15 cellular contexts compared by ENCODE assay signal in the genomic region with DNA sequence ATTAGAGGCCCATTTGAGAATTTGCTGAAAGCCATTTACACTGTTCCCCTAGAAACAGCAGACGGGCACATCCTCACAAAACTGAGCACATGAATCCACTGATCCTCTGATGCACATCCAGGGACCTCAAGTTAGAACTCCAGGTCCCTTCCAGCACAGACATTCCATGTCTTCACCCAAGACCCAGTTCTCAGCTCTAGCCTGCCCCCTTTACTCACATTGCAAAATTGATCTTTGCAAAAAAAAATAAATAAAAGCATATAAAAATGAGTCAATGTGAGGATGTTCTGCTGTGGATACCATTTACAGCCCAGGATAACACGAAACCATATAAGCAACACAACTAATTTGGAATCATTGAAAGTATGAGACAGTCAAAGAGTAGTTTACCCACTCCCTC.
"Had no signal": no experiment of that assay in that cellular context is flagged by ENCODE, and none has a peak within 500 bp of the region (broad histone marks: within the 10 kb centered on the region; RNA-seq: fewer than 3 reads in every experiment).

No MANE protein-coding gene starts in this region.

- ATAC-seq: activated T-cell treated with anti-CD3 and anti-CD28 coated beads, Interleukin-2, amount 50 U/mL, for 4 hours; left colon; naive thymus-derived CD8-positive, alpha-beta T cell; T-helper 17 cell had no signal

- H3K36me3 Mint-ChIP-seq: activated naive CD8-positive, alpha-beta T cell treated with anti-CD3 and anti-CD28 coated beads for 36 hours; naive thymus-derived CD8-positive, alpha-beta T cell had no signal

- DNase-seq: activated gamma-delta T cell treated with Interleukin-2 at 50 U/mL for 16 hours; activated naive CD8-positive, alpha-beta T cell treated with anti-CD3 and anti-CD28 coated beads for 36 hours; activated T-cell treated with anti-CD3 and anti-CD28 coated beads, Interleukin-2, amount 50 U/mL, for 4 hours; anterior cingulate cortex; foreskin melanocyte; head of caudate nucleus; left colon; stimulated activated CD4-positive, alpha-beta T cell treated with anti-CD3 and anti-CD28 coated beads, Interleukin-2, amount 100 ng/mL, for 48 hours; T-helper 17 cell; upper lobe of left lung had no signal

- H3K27ac Mint-ChIP-seq: activated naive CD8-positive, alpha-beta T cell treated with anti-CD3 and anti-CD28 coated beads for 36 hours; naive thymus-derived CD8-positive, alpha-beta T cell; stimulated activated naive CD8-positive, alpha-beta T cell treated with anti-CD3 and anti-CD28 coated beads, Interleukin-15, Interleukin-2, amounts not matched to agents 100 ng/mL and 50 ng/mL, for 24 hours; T-helper 17 cell had no signal

- H3K4me3 ChIP-seq: lung, upper lobe of left lung had no signal

- H3K27me3 ChIP-seq: upper lobe of left lung had no signal

- H3K9me3 Mint-ChIP-seq: activated T-cell treated with anti-CD3 and anti-CD28 coated beads, Interleukin-2, amount 50 U/mL, for 4 hours; naive thymus-derived CD8-positive, alpha-beta T cell had no signal

- H3K4me3 Mint-ChIP-seq: activated naive CD8-positive, alpha-beta T cell treated with anti-CD3 and anti-CD28 coated beads for 36 hours; activated T-cell treated with anti-CD3 and anti-CD28 coated beads, Interleukin-2, amount 50 U/mL, for 4 hours; naive thymus-derived CD8-positive, alpha-beta T cell; stimulated activated naive CD8-positive, alpha-beta T cell treated with anti-CD3 and anti-CD28 coated beads, Interleukin-15, Interleukin-2, amounts not matched to agents 100 ng/mL and 50 ng/mL, for 24 hours; T-helper 17 cell had no signal

- H3K27me3 Mint-ChIP-seq: activated naive CD8-positive, alpha-beta T cell treated with anti-CD3 and anti-CD28 coated beads for 36 hours; T-helper 17 cell had no signal

- FAIRE-seq: endothelial cell of umbilical vein, TTC549 had no signal

- H3K27ac ChIP-seq: upper lobe of left lung had no signal

- H3K4me1 ChIP-seq: upper lobe of left lung had no signal

- H3K36me3 ChIP-seq: upper lobe of left lung had no signal

- H3K9me3 ChIP-seq: upper lobe of left lung had no signal
